10 cellular contexts compared by ENCODE assay signal in the genomic region with DNA sequence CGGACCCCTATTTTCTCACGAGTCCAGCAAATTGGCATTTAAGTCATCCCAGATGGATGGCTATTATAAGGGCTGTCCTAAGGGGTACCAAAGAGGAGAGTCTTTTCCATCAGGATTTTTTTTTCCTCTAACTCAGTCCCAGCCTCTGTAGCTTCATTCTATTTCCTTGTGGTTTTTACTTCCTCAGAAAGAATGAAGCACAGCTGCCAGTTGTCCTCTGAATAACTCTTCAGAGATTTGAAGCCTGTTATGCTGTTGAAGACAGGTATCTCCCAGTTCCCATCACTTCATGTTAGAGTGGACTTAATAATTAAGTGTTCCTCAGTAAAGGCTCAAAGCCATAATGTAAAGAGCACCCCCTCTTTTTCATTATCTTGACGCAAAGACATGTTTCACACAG. TPM values are rescaled to one million over a fixed set of nuclear protein-coding genes. Genes with fewer than 3 reads are reported as not detected.
"Had no signal": no experiment of that assay in that cellular context is flagged by ENCODE, and none has a peak within 500 bp of the region (broad histone marks: within the 10 kb centered on the region; RNA-seq: fewer than 3 reads in every experiment).

No MANE protein-coding gene starts in this region.

- H3K4me3 ChIP-seq: GM23248, GM23338, HAP-1 had no signal

- ATAC-seq: GM23338, HCT116 had no signal

- H3K4me2 ChIP-seq: GM23338 had no signal

- H3K9me3 ChIP-seq: HAP-1 had no signal

- H3K4me3 Mint-ChIP-seq: GM23338, H9, HFFc6 had no signal

- H3K9ac ChIP-seq: GM23248 had no signal

- H3K4me1 ChIP-seq: HAP-1 had no signal

- H3K27ac ChIP-seq: GM23248 had no signal

- H3K4me1 Mint-ChIP-seq: H9 had no signal

- H2AFZ ChIP-seq: GM23248, GM23338 had no signal

- H3K27ac Mint-ChIP-seq: GM23338, H9, HFFc6 had no signal

- DNase-seq: GM23248, GOT3, H7, H9, HCEC 1CT, HFFc6 had no signal

- H3K9me3 Mint-ChIP-seq: GM23338, H9, HFFc6 had no signal

- H3K36me3 ChIP-seq: HAP-1 had no signal

RNA-seq across cellular contexts. Expression of a gene that starts 48.5 kb away (rescaled TPM):
- total RNA-seq: GM23248, H1, H7, H9, HFFc6 had no signal
- polyA plus RNA-seq: GM23248, GM23338 had no signal
